In the genomic region with DNA sequence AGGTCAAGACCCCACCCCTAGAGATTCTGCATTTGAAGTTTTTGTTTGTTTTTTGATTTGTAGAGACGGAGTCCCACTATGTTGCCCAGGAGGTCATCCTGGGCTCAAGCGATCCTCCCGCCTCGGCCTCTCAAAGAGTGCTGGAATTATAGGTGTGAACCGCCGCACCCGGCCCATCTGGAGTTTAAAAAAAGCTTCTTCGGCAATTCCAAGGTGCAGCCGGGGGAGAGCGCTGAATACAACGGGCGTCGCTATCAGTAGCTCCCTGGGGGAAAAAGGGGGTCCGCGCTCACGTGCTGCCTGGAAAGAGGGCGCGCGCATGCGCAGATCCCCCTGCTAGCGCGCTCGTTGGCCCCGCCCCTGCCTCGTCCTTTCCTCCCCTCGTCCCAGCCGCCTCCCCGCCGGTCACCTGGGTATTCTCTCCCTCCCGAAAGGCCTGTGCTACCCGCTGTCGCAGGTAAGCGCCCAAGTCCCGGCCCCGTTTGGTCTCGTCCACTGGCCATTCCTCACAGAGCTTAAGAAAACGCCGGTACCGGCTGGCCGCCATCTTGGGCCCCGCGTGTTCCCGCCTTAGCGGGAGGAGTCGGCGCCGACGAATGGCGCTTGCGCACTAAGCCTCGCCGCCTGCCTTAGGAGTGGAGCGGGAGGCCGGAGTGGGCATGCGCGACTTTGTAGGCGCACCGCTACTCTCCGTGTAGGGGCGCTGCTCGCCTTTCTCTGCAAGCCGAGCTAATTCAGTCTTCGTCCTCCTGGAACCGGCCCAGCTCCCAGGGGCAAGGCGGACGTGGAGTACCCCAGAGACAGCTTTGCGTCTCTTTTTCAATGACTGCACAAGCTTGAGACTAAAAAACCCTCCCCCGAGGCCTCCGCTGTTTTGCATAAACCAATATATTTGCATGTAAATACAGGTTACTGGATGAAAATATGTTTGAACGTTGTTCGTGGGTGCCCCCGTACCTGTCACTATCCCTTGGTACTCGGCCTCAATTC, we compare ENCODE assay signal across 1 cellular context.
A peak's percentile ranks its signal among the peaks of the same experiment; 100 is the strongest.
TF ChIP-seq lines count a peak whose summit lies in the region.

UQCC2 (minus strand) TSS at position 561 of the 990 bp plus-strand sequence; CDS start at position 547, 14 bp downstream.

TF ChIP-seq in HepG2, 621 proteins besides CTCF, POLR2A, EP300 and RAD21 (continued from another document):
- 0 out of 2 replicates have a peak, but pooled peaks have one; percentile 11 for TF ChIP-seq SOX5 (CRISPR knock-in tag; IDR thresholded peaks at IDR 0.05; ENCODE audit: borderline replicate concordance)
- peak; percentile 68 for TF ChIP-seq POGZ (CRISPR knock-in tag; IDR thresholded peaks at IDR 0.05)
- no peak for TF ChIP-seq ZNF282 (IDR thresholded peaks at IDR 0.05; ENCODE audit: partially characterized antibody)
- TF ChIP-seq, protein P1, sequence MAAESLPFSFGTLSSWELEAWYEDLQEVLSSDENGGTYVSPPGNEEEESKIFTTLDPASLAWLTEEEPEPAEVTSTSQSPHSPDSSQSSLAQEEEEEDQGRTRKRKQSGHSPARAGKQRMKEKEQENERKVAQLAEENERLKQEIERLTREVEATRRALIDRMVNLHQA (CRISPR knock-in tag; IDR thresholded peaks at IDR 0.05): no peak
- TF ChIP-seq SMAD3 (CRISPR knock-in tag; IDR thresholded peaks at IDR 0.05): peak; percentile 12
- TF ChIP-seq ATF1 (CRISPR knock-in tag; IDR thresholded peaks at IDR 0.05): no peak
- peak; percentile 64; the same call in 1 of the 3 replicates for TF ChIP-seq MXI1 (IDR thresholded peaks at IDR 0.05; ENCODE audit: borderline replicate concordance, low read depth, low read length)
- no peak; the same call in 1 of the 2 replicates for TF ChIP-seq SIX4 (CRISPR knock-in tag; IDR thresholded peaks at IDR 0.05)
